Comparison of ENCODE assay signal across 10 cellular contexts in the genomic region with DNA sequence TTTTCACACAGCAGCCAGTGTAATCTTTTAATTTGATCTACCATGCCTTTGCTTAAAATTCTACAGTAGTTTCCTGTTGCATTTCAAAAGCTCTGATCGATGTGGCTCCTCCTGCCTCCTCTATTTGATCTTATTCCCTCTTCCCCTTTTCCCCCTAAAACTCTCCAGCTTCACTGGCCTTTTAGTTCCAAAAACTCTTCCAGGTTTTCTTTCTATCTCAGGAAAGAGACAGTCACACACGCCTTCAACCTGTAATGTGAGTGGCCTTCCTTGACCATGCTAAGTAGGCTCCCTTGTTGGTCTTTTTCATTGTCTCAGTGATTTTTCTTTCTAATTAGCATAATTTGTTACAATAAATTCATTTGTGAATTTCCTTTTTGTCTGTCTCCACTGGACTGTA.
A peak's percentile ranks its signal among the peaks of the same experiment; 100 is the strongest.
DNase-seq lines count a peak whose midpoint lies in the region; ATAC-seq and TF ChIP-seq lines count a peak whose summit lies in the region.
"Had no signal": no experiment of that assay in that cellular context is flagged by ENCODE, and none has a peak within 500 bp of the region (broad histone marks: within the 10 kb centered on the region; RNA-seq: fewer than 3 reads in every experiment).

No MANE protein-coding gene starts in this region.

- ATAC-seq in HG03378 (IDR thresholded peaks at IDR 0.05; ENCODE audit: unreplicated experiment), result no peak
- no peak for ATAC-seq in HG03354 (IDR thresholded peaks at IDR 0.05; ENCODE audit: poor library complexity, severe bottlenecking, unreplicated experiment)
- ATAC-seq: esophagus mucosa had no signal

- H3K27me3 ChIP-seq in HAP-1 (ENCODE audit: low read depth) (no peaks in the 10 kb centered on the region), mucosa of stomach (ENCODE audit: control insufficient read depth, insufficient read depth, low read length) (no peaks in the 10 kb centered on the region)

- peak overlapping the region; percentile 69 for H3K9ac ChIP-seq in mucosa of stomach (ENCODE audit: low read length)

- H3K9me3 ChIP-seq in HAP-1 (0 out of 2 replicates have a peak, but pooled peaks cover 2% of the 10 kb centered on the region), mucosa of stomach (ENCODE audit: control insufficient read depth, low read length) (no peaks in the 10 kb centered on the region)

- H3K4me1 ChIP-seq in HAP-1, result peaks cover 13% of the 10 kb centered on the region
- H3K4me1 ChIP-seq in mucosa of stomach (ENCODE audit: control insufficient read depth, insufficient read depth, low read length), result peaks cover 5% of the 10 kb centered on the region

- POLR2A ChIA-PET in AG04449 (lab: Yijun Ruan, JAX), result no interaction called here

- peak overlapping the region; percentile 75 for H3K4me3 ChIP-seq in AG04449 (ENCODE audit: low read depth, low read length)
- peak overlapping the region; percentile 63 for H3K4me3 ChIP-seq in HAP-1
- peak overlapping the region; percentile 28 for H3K4me3 ChIP-seq in mucosa of stomach (ENCODE audit: low read length)

- TF ChIP-seq CTCF in AG04449 (IDR thresholded peaks at IDR 0.05; ENCODE audit: insufficient read depth, low read length, missing control alignments) (no peak), GM20000 (IDR thresholded peaks at IDR 0.05; ENCODE audit: extremely low read depth, missing control alignments) (no peak)

- DNase-seq in AG04449 (ENCODE audit: low read depth, low spot score) (no peak), HAP-1 (ENCODE audit: low spot score in 2 of 2) (no peak), astrocyte of the hippocampus (ENCODE audit: low read depth, low spot score) (peak; percentile 2), head of caudate nucleus (no peak), GM20000 (ENCODE audit: low spot score) (no peak)
- DNase-seq: stimulated activated naive CD4-positive, alpha-beta T cell treated with Interleukin-2 at 50 U/mL for 16 hours had no signal

- in situ Hi-C loops in HAP-1 (cut with MboI; ENCODE audit: low sequenced_read_pairs), result no loop called here

- intact Hi-C loops in head of caudate nucleus (cut with DNase I), result no loop called here

- no peaks in the 10 kb centered on the region for H3K36me3 ChIP-seq in HAP-1 (replicated peaks)
- H3K36me3 ChIP-seq in mucosa of stomach (ENCODE audit: control insufficient read depth, insufficient read depth, low read length), result no peaks in the 10 kb centered on the region

- CTCF ChIA-PET in AG04449 (lab: Yijun Ruan, JAX), result no interaction called here
